1 cellular context compared by ENCODE assay signal in the genomic region with DNA sequence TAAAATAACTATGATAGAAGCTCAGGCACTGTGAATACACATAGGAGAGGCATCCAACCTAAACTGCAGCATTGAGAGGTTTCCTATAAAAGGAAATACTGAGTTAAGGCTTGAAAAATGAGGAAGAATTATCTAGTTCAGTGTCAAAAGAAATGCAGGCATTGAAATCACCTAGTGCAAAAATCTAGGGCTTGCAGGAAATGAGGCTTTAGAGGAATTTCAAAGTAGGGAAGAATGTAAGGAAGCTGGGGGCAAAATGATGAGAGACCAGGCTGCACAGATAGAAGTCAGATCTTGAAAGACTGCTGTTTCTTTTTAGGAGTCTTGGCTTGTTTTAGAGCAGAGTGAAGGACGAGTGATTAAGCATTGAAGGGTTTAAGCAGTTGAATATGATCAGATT.
TF ChIP-seq lines count a peak whose summit lies in the region.

No MANE protein-coding gene starts in this region.

TF ChIP-seq in GM23338, 12 proteins besides CTCF, POLR2A, EP300 and RAD21:
- TF ChIP-seq ZNF331 (CRISPR knock-in tag; IDR thresholded peaks at IDR 0.05; ENCODE audit: low read depth) (no peak), EZH2phosphoT487 (IDR thresholded peaks at IDR 0.05; ENCODE audit: unreplicated experiment) (no peak), NANOG (IDR thresholded peaks at IDR 0.05; ENCODE audit: borderline replicate concordance) (no peak), POLR2AphosphoS5 (IDR thresholded peaks at IDR 0.05; ENCODE audit: low read depth) (no peak), JUNB (IDR thresholded peaks at IDR 0.05; ENCODE audit: unreplicated experiment) (no peak), STAT1 (IDR thresholded peaks at IDR 0.05; ENCODE audit: unreplicated experiment) (no peak), CREB1 (CRISPR knock-in tag; IDR thresholded peaks at IDR 0.05; ENCODE audit: low read depth) (no peak), EZH2 (IDR thresholded peaks at IDR 0.05; ENCODE audit: low read depth, unreplicated experiment) (no peak), ZNF114 (CRISPR knock-in tag; IDR thresholded peaks at IDR 0.05) (no peak)
- TF ChIP-seq, protein P1, sequence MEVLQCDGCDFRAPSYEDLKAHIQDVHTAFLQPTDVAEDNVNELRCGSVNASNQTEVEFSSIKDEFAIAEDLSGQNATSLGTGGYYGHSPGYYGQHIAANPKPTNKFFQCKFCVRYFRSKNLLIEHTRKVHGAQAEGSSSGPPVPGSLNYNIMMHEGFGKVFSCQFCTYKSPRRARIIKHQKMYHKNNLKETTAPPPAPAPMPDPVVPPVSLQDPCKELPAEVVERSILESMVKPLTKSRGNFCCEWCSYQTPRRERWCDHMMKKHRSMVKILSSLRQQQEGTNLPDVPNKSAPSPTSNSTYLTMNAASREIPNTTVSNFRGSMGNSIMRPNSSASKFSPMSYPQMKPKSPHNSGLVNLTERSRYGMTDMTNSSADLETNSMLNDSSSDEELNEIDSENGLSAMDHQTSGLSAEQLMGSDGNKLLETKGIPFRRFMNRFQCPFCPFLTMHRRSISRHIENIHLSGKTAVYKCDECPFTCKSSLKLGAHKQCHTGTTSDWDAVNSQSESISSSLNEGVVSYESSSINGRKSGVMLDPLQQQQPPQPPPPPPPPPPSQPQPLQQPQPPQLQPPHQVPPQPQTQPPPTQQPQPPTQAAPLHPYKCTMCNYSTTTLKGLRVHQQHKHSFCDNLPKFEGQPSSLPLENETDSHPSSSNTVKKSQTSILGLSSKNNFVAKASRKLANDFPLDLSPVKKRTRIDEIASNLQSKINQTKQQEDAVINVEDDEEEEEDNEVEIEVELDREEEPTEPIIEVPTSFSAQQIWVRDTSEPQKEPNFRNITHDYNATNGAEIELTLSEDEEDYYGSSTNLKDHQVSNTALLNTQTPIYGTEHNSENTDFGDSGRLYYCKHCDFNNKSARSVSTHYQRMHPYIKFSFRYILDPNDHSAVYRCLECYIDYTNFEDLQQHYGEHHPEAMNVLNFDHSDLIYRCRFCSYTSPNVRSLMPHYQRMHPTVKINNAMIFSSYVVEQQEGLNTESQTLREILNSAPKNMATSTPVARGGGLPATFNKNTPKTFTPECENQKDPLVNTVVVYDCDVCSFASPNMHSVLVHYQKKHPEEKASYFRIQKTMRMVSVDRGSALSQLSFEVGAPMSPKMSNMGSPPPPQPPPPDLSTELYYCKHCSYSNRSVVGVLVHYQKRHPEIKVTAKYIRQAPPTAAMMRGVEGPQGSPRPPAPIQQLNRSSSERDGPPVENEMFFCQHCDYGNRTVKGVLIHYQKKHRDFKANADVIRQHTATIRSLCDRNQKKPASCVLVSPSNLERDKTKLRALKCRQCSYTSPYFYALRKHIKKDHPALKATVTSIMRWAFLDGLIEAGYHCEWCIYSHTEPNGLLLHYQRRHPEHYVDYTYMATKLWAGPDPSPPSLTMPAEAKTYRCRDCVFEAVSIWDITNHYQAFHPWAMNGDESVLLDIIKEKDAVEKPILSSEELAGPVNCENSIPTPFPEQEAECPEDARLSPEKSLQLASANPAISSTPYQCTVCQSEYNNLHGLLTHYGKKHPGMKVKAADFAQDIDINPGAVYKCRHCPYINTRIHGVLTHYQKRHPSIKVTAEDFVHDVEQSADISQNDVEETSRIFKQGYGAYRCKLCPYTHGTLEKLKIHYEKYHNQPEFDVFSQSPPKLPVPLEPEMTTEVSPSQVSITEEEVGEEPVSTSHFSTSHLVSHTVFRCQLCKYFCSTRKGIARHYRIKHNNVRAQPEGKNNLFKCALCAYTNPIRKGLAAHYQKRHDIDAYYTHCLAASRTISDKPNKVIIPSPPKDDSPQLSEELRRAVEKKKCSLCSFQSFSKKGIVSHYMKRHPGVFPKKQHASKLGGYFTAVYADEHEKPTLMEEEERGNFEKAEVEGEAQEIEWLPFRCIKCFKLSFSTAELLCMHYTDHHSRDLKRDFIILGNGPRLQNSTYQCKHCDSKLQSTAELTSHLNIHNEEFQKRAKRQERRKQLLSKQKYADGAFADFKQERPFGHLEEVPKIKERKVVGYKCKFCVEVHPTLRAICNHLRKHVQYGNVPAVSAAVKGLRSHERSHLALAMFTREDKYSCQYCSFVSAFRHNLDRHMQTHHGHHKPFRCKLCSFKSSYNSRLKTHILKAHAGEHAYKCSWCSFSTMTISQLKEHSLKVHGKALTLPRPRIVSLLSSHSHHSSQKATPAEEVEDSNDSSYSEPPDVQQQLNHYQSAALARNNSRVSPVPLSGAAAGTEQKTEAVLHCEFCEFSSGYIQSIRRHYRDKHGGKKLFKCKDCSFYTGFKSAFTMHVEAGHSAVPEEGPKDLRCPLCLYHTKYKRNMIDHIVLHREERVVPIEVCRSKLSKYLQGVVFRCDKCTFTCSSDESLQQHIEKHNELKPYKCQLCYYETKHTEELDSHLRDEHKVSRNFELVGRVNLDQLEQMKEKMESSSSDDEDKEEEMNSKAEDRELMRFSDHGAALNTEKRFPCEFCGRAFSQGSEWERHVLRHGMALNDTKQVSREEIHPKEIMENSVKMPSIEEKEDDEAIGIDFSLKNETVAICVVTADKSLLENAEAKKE (CRISPR knock-in tag; IDR thresholded peaks at IDR 0.05): no peak
- TF ChIP-seq, protein P2, sequence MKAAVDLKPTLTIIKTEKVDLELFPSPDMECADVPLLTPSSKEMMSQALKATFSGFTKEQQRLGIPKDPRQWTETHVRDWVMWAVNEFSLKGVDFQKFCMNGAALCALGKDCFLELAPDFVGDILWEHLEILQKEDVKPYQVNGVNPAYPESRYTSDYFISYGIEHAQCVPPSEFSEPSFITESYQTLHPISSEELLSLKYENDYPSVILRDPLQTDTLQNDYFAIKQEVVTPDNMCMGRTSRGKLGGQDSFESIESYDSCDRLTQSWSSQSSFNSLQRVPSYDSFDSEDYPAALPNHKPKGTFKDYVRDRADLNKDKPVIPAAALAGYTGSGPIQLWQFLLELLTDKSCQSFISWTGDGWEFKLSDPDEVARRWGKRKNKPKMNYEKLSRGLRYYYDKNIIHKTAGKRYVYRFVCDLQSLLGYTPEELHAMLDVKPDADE (IDR thresholded peaks at IDR 0.05): no peak
- TF ChIP-seq, protein P3, sequence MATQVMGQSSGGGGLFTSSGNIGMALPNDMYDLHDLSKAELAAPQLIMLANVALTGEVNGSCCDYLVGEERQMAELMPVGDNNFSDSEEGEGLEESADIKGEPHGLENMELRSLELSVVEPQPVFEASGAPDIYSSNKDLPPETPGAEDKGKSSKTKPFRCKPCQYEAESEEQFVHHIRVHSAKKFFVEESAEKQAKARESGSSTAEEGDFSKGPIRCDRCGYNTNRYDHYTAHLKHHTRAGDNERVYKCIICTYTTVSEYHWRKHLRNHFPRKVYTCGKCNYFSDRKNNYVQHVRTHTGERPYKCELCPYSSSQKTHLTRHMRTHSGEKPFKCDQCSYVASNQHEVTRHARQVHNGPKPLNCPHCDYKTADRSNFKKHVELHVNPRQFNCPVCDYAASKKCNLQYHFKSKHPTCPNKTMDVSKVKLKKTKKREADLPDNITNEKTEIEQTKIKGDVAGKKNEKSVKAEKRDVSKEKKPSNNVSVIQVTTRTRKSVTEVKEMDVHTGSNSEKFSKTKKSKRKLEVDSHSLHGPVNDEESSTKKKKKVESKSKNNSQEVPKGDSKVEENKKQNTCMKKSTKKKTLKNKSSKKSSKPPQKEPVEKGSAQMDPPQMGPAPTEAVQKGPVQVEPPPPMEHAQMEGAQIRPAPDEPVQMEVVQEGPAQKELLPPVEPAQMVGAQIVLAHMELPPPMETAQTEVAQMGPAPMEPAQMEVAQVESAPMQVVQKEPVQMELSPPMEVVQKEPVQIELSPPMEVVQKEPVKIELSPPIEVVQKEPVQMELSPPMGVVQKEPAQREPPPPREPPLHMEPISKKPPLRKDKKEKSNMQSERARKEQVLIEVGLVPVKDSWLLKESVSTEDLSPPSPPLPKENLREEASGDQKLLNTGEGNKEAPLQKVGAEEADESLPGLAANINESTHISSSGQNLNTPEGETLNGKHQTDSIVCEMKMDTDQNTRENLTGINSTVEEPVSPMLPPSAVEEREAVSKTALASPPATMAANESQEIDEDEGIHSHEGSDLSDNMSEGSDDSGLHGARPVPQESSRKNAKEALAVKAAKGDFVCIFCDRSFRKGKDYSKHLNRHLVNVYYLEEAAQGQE (IDR thresholded peaks at IDR 0.05; ENCODE audit: unreplicated experiment): no peak
